Comparison of ENCODE assay signal across 27 cellular contexts in the genomic region with DNA sequence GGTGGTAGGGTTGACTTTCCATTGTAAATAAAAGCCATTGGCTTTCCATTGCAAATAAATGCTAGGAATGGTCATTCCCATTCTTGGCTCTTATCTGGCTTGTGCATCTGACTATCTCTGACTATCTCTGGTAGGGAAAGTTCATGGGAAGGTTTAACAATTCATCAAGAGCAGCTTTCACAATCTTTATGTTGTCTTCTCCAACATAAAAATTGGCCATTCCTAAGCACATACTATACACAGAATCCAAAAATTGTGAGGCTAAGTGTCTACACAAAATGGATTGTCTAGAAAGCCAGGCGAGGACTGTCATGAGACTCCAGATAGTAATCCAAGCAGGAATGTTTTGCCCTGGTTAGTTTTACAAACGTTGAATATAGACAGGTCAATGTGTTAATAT. TPM values are rescaled to one million over a fixed set of nuclear protein-coding genes. Genes with fewer than 3 reads are reported as not detected.
"Had no signal": no experiment of that assay in that cellular context is flagged by ENCODE, and none has a peak within 500 bp of the region (broad histone marks: within the 10 kb centered on the region; RNA-seq: fewer than 3 reads in every experiment).

No MANE protein-coding gene starts in this region.

- H3K27ac Mint-ChIP-seq: memory B cell; mesothelial cell of epicardium; naive B cell; natural killer cell treated with Interleukin-12 subunit alpha and Interleukin-12 subunit beta and Interleukin-15 and Interleukin-18, amount 100 ng/mL, for 72 hours; neural progenitor cell; progenitor cell of endocrine pancreas; stimulated activated effector memory CD8-positive, alpha-beta T cell treated with anti-CD3 and anti-CD28 coated beads, Interleukin-12 subunit alpha, Interleukin-12 subunit beta, amount 100 ng/mL, for 72 hours; type B pancreatic cell had no signal

- H3K36me3 ChIP-seq: gastroesophageal sphincter, heart left ventricle, neural progenitor cell, right atrium auricular region, stomach, thyroid gland had no signal

- FAIRE-seq: kidney had no signal

- H3K9ac ChIP-seq: neural progenitor cell, parathyroid adenoma had no signal

- H3K27me3 ChIP-seq: gastroesophageal sphincter, hepatocyte, neural progenitor cell, right atrium auricular region, stomach, thyroid gland had no signal

- H3K9me3 ChIP-seq: gastroesophageal sphincter, heart left ventricle, mucosa of descending colon, right atrium auricular region, stomach, thyroid gland had no signal

- H3K4me3 ChIP-seq: gastroesophageal sphincter, heart left ventricle, hepatocyte, lung, mucosa of descending colon, neural progenitor cell, right atrium auricular region, smooth muscle cell, stomach, thyroid gland had no signal

- H3K79me2 ChIP-seq: hepatocyte, parathyroid adenoma had no signal

- H3K4me3 Mint-ChIP-seq: memory B cell; mesothelial cell of epicardium; naive B cell; natural killer cell treated with Interleukin-12 subunit alpha and Interleukin-12 subunit beta and Interleukin-15 and Interleukin-18, amount 100 ng/mL, for 72 hours; neural progenitor cell; stimulated activated effector memory CD8-positive, alpha-beta T cell treated with anti-CD3 and anti-CD28 coated beads, Interleukin-12 subunit alpha, Interleukin-12 subunit beta, amount 100 ng/mL, for 72 hours; type B pancreatic cell had no signal

- ATAC-seq: foreskin keratinocyte; gastroesophageal sphincter; heart left ventricle; left lobe of liver; mucosa of descending colon; natural killer cell treated with Interleukin-12 subunit alpha and Interleukin-12 subunit beta and Interleukin-15 and Interleukin-18, amount 100 ng/mL, for 72 hours; sciatic nerve; stimulated activated effector memory CD8-positive, alpha-beta T cell treated with anti-CD3 and anti-CD28 coated beads, Interleukin-12 subunit alpha, Interleukin-12 subunit beta, amount 100 ng/mL, for 72 hours had no signal

- H3K36me3 Mint-ChIP-seq: memory B cell; mesothelial cell of epicardium; naive B cell; natural killer cell treated with Interleukin-12 subunit alpha and Interleukin-12 subunit beta and Interleukin-15 and Interleukin-18, amount 100 ng/mL, for 72 hours; stimulated activated effector memory CD8-positive, alpha-beta T cell treated with anti-CD3 and anti-CD28 coated beads, Interleukin-12 subunit alpha, Interleukin-12 subunit beta, amount 100 ng/mL, for 72 hours had no signal

- H3K4me1 ChIP-seq: foreskin keratinocyte, gastroesophageal sphincter, heart left ventricle, parathyroid adenoma, right atrium auricular region, stomach, thyroid gland had no signal

- H3K27me3 Mint-ChIP-seq: natural killer cell treated with Interleukin-12 subunit alpha and Interleukin-12 subunit beta and Interleukin-15 and Interleukin-18, amount 100 ng/mL, for 72 hours; progenitor cell of endocrine pancreas had no signal

- H3K27ac ChIP-seq: foreskin keratinocyte, gastroesophageal sphincter, heart left ventricle, hepatocyte, neural progenitor cell, parathyroid adenoma, right atrium auricular region, stomach, thyroid gland had no signal

- H3K9me3 Mint-ChIP-seq: memory B cell; mesothelial cell of epicardium; natural killer cell treated with Interleukin-12 subunit alpha and Interleukin-12 subunit beta and Interleukin-15 and Interleukin-18, amount 100 ng/mL, for 72 hours had no signal

- H3K4me1 Mint-ChIP-seq: memory B cell; naive B cell; stimulated activated effector memory CD8-positive, alpha-beta T cell treated with anti-CD3 and anti-CD28 coated beads, Interleukin-12 subunit alpha, Interleukin-12 subunit beta, amount 100 ng/mL, for 72 hours had no signal

- H2AFZ ChIP-seq: hepatocyte, neural progenitor cell, parathyroid adenoma had no signal

- DNase-seq: cortex of kidney; foreskin keratinocyte; heart left ventricle; kidney; mucosa of descending colon; naive B cell; stimulated activated CD4-positive, alpha-beta T cell treated with anti-CD3 and anti-CD28 coated beads, Interleukin-12 subunit alpha, Interleukin-12 subunit beta, amount 100 ng/mL, for 4 hours; stimulated activated CD4-positive, alpha-beta T cell treated with anti-CD3 and anti-CD28 coated beads, Interleukin-1b, Interleukin-23, amount 100 ng/mL, for 48 hours; stimulated activated CD4-positive, alpha-beta T cell treated with anti-CD3 and anti-CD28 coated beads, Interleukin-4, amount 100 ng/mL, for 1 hour; stimulated activated naive CD4-positive, alpha-beta T cell treated with Interleukin-2 at 50 U/mL for 16 hours; stomach; thyroid gland had no signal

- H3K4me2 ChIP-seq: hepatocyte, neural progenitor cell, smooth muscle cell had no signal

RNA-seq across cellular contexts. Expression of gene WNT5A, which starts 54.4 kb away (rescaled TPM):
- total RNA-seq: natural killer cell treated with Interleukin-12 subunit alpha and Interleukin-12 subunit beta and Interleukin-15 and Interleukin-18, amount 100 ng/mL, for 72 hours had no signal
